ENCODE assay signal across 8 cellular contexts in genomic region chr1:200302192-200302892, GRCh38.
DNase-seq lines count a peak whose midpoint lies in the region; ATAC-seq and TF ChIP-seq lines count a peak whose summit lies in the region.

No MANE protein-coding gene starts in this region.

- ATAC-seq in HG02870 (IDR thresholded peaks at IDR 0.05; ENCODE audit: unreplicated experiment), result peak; percentile 45

- H3K4me3 ChIP-seq in fibroblast of the aortic adventitia (ENCODE audit: low read depth, low read length) (peak overlapping the region; percentile 76), neural progenitor cell (peak overlapping the region; percentile 57)

- H3K36me3 ChIP-seq in neural progenitor cell, result no peaks in the 10 kb centered on the region

- no peaks in the 10 kb centered on the region for H3F3A ChIP-seq in neural progenitor cell (ENCODE audit: low read depth)

- no peaks in the 10 kb centered on the region for H3K9me3 ChIP-seq in neural progenitor cell (ENCODE audit: low read depth)

- no peaks in the 10 kb centered on the region for H3K9me3 Mint-ChIP-seq in neural progenitor cell

- H2AFZ ChIP-seq in neural progenitor cell (replicated peaks), result peak overlapping the region; percentile 40

- TF ChIP-seq CTCF in fibroblast of the aortic adventitia (IDR thresholded peaks at IDR 0.05; ENCODE audit: insufficient read depth, low read length) (peak; percentile 5), neural progenitor cell (IDR thresholded peaks at IDR 0.05) (no peak)

- peaks cover 59% of the 10 kb centered on the region for H3K27me3 ChIP-seq in neural progenitor cell

- H3K27ac Mint-ChIP-seq in neural progenitor cell, result no peak overlapping the region

- H3K4me1 Mint-ChIP-seq in neural progenitor cell, result peaks cover 14% of the 10 kb centered on the region

- H3K4me3 Mint-ChIP-seq in neural progenitor cell, result peak overlapping the region; percentile 82

- H3K27me3 Mint-ChIP-seq in neural progenitor cell (ENCODE audit: insufficient read depth, low read depth), result peaks cover 34% of the 10 kb centered on the region

- no peaks in the 10 kb centered on the region for H4K20me1 ChIP-seq in neural progenitor cell (ENCODE audit: low read depth)

- H3K27ac ChIP-seq in neural progenitor cell, result no peak overlapping the region

- H3K4me2 ChIP-seq in neural progenitor cell, result peak overlapping the region; percentile 96

- H3K36me3 Mint-ChIP-seq in neural progenitor cell, result no peaks in the 10 kb centered on the region

- H3K9ac ChIP-seq in neural progenitor cell, result no peak overlapping the region

- DNase-seq in NCI-H2029 (lab: John Stamatoyannopoulos, UW), result peak; percentile 21
- no peak for DNase-seq in NCI-H2029 treated with DMSO at 0.1 percent for 48 hours (lab: John Stamatoyannopoulos, UW)
- DNase-seq in NOMO-1 treated with DMSO at 0.1 percent for 48 hours (lab: John Stamatoyannopoulos, UW; ENCODE audit: unreplicated experiment), result peak; percentile 33
- DNase-seq in activated T-helper 1 cell treated with anti-CD3 and anti-CD28 coated beads, Interleukin-2, amount 50 U/mL, for 16 hours (ENCODE audit: low read depth in 1 of 2, low spot score in 1 of 2), result peak; percentile 38 to 42
- peak; percentile 48 for DNase-seq in fibroblast of the aortic adventitia (ENCODE audit: low read depth)
- peak; percentile 42 for DNase-seq in neural progenitor cell (ENCODE audit: low spot score)
- peak; percentile 71 for DNase-seq in superior temporal gyrus (ENCODE audit: extremely low spot score)

- no peaks in the 10 kb centered on the region for H3K79me2 ChIP-seq in neural progenitor cell (ENCODE audit: low read depth)

- H3K4me1 ChIP-seq in neural progenitor cell, result peaks cover 6% of the 10 kb centered on the region
